Comparison of ENCODE assay signal across 22 cellular contexts in genomic region chr16:65318138-65318537, GRCh38.
DNase-seq lines count a peak whose midpoint lies in the region; ATAC-seq and TF ChIP-seq lines count a peak whose summit lies in the region.
"Had no signal": no experiment of that assay in that cellular context is flagged by ENCODE, and none has a peak within 500 bp of the region (broad histone marks: within the 10 kb centered on the region; RNA-seq: fewer than 3 reads in every experiment).

No MANE protein-coding gene starts in this region.

- H3K4me1 ChIP-seq in HUES48 (ENCODE audit: control insufficient read depth, insufficient read depth, low read length) (peaks cover 24% of the 10 kb centered on the region), SK-N-SH (ENCODE audit: control insufficient read depth in 1 of 2, insufficient read depth in 2 of 2, low read depth in 1 of 2, low read length in 1 of 2) (peaks cover 18 to 19% of the 10 kb centered on the region in 2 experiments; a peak in 3 of 4 replicates), iPS-15b (ENCODE audit: control insufficient read depth, insufficient read depth, low read length) (peaks cover 13% of the 10 kb centered on the region), smooth muscle cell (ENCODE audit: low read depth) (peaks cover 16% of the 10 kb centered on the region)
- H3K4me1 ChIP-seq: Caco-2, parathyroid adenoma had no signal

- H3K27ac Mint-ChIP-seq in chondrocyte (ENCODE audit: unreplicated experiment), result no peak overlapping the region
- H3K27ac Mint-ChIP-seq: activated CD8-positive, alpha-beta memory T cell treated with anti-CD3 and anti-CD28 coated beads, Interleukin-2, amount 10 ng/mL, durations not matched to agents 7 days and 5 days; activated T-helper 2 cell treated with anti-CD3 and anti-CD28 coated beads, Interferon-gamma antibody, Interleukin-2, Interleukin-4, amounts not matched to agents 10 μg/mL and 5 μg/mL and 100 μg/mL, durations not matched to agents 14 hours and 24 hours and 36 hours; effector memory CD8-positive, alpha-beta T cell; T-helper 1 cell treated with Interleukin-12 subunit alpha and Interleukin-12 subunit beta and Interleukin-4 antibody, amounts not matched to agents 30 μg/mL and 1 μg/mL, for 36 hours had no signal

- H3K9me2 ChIP-seq in SK-N-SH, result no peaks in the 10 kb centered on the region

- CTCF ChIA-PET in SK-N-SH (lab: Yijun Ruan, JAX), result interaction anchor here (1.0 kb wide), 1 partner anchor 349 kb away, joined by 3 read pairs; no protein-coding TSS in a partner anchor

- no peak overlapping the region for H3K9ac ChIP-seq in HUES48 (ENCODE audit: low read depth, low read length)
- no peak overlapping the region for H3K9ac ChIP-seq in SK-N-SH
- H3K9ac ChIP-seq in iPS-15b (ENCODE audit: low read depth, low read length), result no peak overlapping the region
- no peak overlapping the region for H3K9ac ChIP-seq in smooth muscle cell (ENCODE audit: low read depth)
- H3K9ac ChIP-seq: KMS-11, parathyroid adenoma had no signal

- H3K4me1 Mint-ChIP-seq in chondrocyte (ENCODE audit: low read depth), result peaks cover 39% of the 10 kb centered on the region
- H3K4me1 Mint-ChIP-seq: activated CD8-positive, alpha-beta memory T cell treated with anti-CD3 and anti-CD28 coated beads, Interleukin-2, amount 10 ng/mL, durations not matched to agents 7 days and 5 days had no signal

- H4K20me1 ChIP-seq in SK-N-SH (ENCODE audit: insufficient read depth), result no peaks in the 10 kb centered on the region
- H4K20me1 ChIP-seq in smooth muscle cell (ENCODE audit: low read depth), result peaks cover 30% of the 10 kb centered on the region

- no peak overlapping the region for H3K4me3 Mint-ChIP-seq in chondrocyte (ENCODE audit: unreplicated experiment)
- H3K4me3 Mint-ChIP-seq: activated CD8-positive, alpha-beta memory T cell treated with anti-CD3 and anti-CD28 coated beads, Interleukin-2, amount 10 ng/mL, durations not matched to agents 7 days and 5 days; effector memory CD8-positive, alpha-beta T cell; T-helper 1 cell treated with Interleukin-12 subunit alpha and Interleukin-12 subunit beta and Interleukin-4 antibody, amounts not matched to agents 30 μg/mL and 1 μg/mL, for 36 hours had no signal

- TF ChIP-seq EP300 in SK-N-SH (IDR thresholded peaks at IDR 0.05; ENCODE audit: borderline replicate concordance in 1 of 2, low read depth in 1 of 2, low read length in 1 of 2), result peak; percentile 72 to 91; a peak in 3 of 4 replicates

- WGBS in SK-N-SH (ENCODE audit: low lambda C conversion rate), result 14% methylated on average over 9 of the region's 9 CpGs
- 25% methylated on average over 9 of the region's 9 CpGs for WGBS in smooth muscle cell (ENCODE audit: low lambda C conversion rate)

- no peak for TF ChIP-seq CTCF in SK-N-SH (IDR thresholded peaks at IDR 0.05)
- no peak for TF ChIP-seq CTCF in smooth muscle cell (IDR thresholded peaks at IDR 0.05; ENCODE audit: borderline replicate concordance, insufficient read depth, poor library complexity, severe bottlenecking)
- TF ChIP-seq CTCF in chondrocyte (IDR thresholded peaks at IDR 0.05), result no peak

- POLR2A ChIA-PET in SK-N-SH (lab: Yijun Ruan, JAX), result no interaction called here

- no peaks in the 10 kb centered on the region for H3K36me3 ChIP-seq in HUES48 (ENCODE audit: control insufficient read depth, insufficient read depth, low read length)
- H3K36me3 ChIP-seq in SK-N-SH (replicated peaks in 1 of 2; ENCODE audit: control insufficient read depth in 1 of 2, insufficient read depth in 2 of 2, low read length in 1 of 2), result no peaks in the 10 kb centered on the region
- no peaks in the 10 kb centered on the region for H3K36me3 ChIP-seq in iPS-15b (ENCODE audit: control insufficient read depth, insufficient read depth, low read length)
- H3K36me3 ChIP-seq in smooth muscle cell (ENCODE audit: low read depth), result no peaks in the 10 kb centered on the region
- H3K36me3 ChIP-seq: left ventricle myocardium inferior, suprapubic skin had no signal

- H3K9me3 ChIP-seq in HUES48 (ENCODE audit: control insufficient read depth, insufficient read depth, low read length) (no peaks in the 10 kb centered on the region), SK-N-SH (no peaks in the 10 kb centered on the region), iPS-15b (ENCODE audit: control insufficient read depth, insufficient read depth, low read length) (no peaks in the 10 kb centered on the region), smooth muscle cell (replicated peaks; ENCODE audit: low read depth) (no peaks in the 10 kb centered on the region)
- H3K9me3 ChIP-seq: Caco-2, left ventricle myocardium inferior, suprapubic skin had no signal

- H3K4me3 ChIP-seq in HUES48 (ENCODE audit: low read depth, low read length) (peak overlapping the region; percentile 30; the same call in 1 of the 2 replicates), SK-N-SH (ENCODE audit: low read depth in 2 of 2, low read length in 1 of 2) (no peak overlapping the region), iPS-15b (ENCODE audit: low read depth, low read length) (peak overlapping the region; percentile 27), smooth muscle cell (no peak overlapping the region)
- H3K4me3 ChIP-seq: hepatocyte, left ventricle myocardium inferior, suprapubic skin had no signal

- no peaks in the 10 kb centered on the region for H3K36me3 Mint-ChIP-seq in chondrocyte (ENCODE audit: low read depth)
- H3K36me3 Mint-ChIP-seq: activated CD8-positive, alpha-beta memory T cell treated with anti-CD3 and anti-CD28 coated beads, Interleukin-2, amount 10 ng/mL, durations not matched to agents 7 days and 5 days had no signal

- TF ChIP-seq RAD21 in SK-N-SH (IDR thresholded peaks at IDR 0.05; ENCODE audit: low read length), result peak; percentile 53

- H2AFZ ChIP-seq in SK-N-SH (ENCODE audit: low read depth), result peak overlapping the region; percentile 62; the same call in 1 of the 2 replicates
- H2AFZ ChIP-seq in smooth muscle cell (ENCODE audit: low read depth), result no peak overlapping the region
- H2AFZ ChIP-seq: hepatocyte, parathyroid adenoma had no signal

- no peaks in the 10 kb centered on the region for H3K27me3 Mint-ChIP-seq in chondrocyte (ENCODE audit: low read depth)
- H3K27me3 Mint-ChIP-seq: activated CD8-positive, alpha-beta memory T cell treated with anti-CD3 and anti-CD28 coated beads, Interleukin-2, amount 10 ng/mL, durations not matched to agents 7 days and 5 days; effector memory CD8-positive, alpha-beta T cell had no signal

- peak overlapping the region; percentile 85 for H3K27ac ChIP-seq in HUES48 (ENCODE audit: low read depth, low read length)
- H3K27ac ChIP-seq in SK-N-SH (ENCODE audit: low read depth in 2 of 2, low read length in 1 of 2), result peak overlapping the region; percentile 42 to 94
- H3K27ac ChIP-seq in smooth muscle cell (ENCODE audit: low read depth), result peak overlapping the region; percentile 33
- H3K27ac ChIP-seq: hepatocyte, KMS-11, left ventricle myocardium inferior, parathyroid adenoma, suprapubic skin had no signal

- no peaks in the 10 kb centered on the region for H3K27me3 ChIP-seq in HUES48 (ENCODE audit: control insufficient read depth, insufficient read depth, low read length)
- no peaks in the 10 kb centered on the region for H3K27me3 ChIP-seq in SK-N-SH (ENCODE audit: insufficient read depth)
- no peaks in the 10 kb centered on the region for H3K27me3 ChIP-seq in iPS-15b (ENCODE audit: control insufficient read depth, insufficient read depth, low read length)
- H3K27me3 ChIP-seq in smooth muscle cell (ENCODE audit: low read depth), result no peaks in the 10 kb centered on the region
- H3K27me3 ChIP-seq: hepatocyte, suprapubic skin had no signal

- DNase-seq in SK-N-SH (peak; percentile 64), smooth muscle cell (lab: John Stamatoyannopoulos, UW; ENCODE audit: unreplicated experiment) (no peak), chondrocyte (ENCODE audit: low spot score) (no peak)
- DNase-seq in activated CD4-positive, alpha-beta T cell treated with anti-CD3 and anti-CD28 coated beads for 1 hour, result no peak
- DNase-seq: activated CD8-positive, alpha-beta memory T cell treated with anti-CD3 and anti-CD28 coated beads, Interleukin-2, amount 10 ng/mL, durations not matched to agents 7 days and 5 days; AML-193; Caco-2; cerebellar nuclear complex; effector memory CD8-positive, alpha-beta T cell; left ventricle myocardium inferior; NCI-H1048; stimulated activated CD4-positive, alpha-beta T cell treated with anti-CD3 and anti-CD28 coated beads, Interleukin-4, amount 100 ng/mL, for 4 hours; stimulated activated CD8-positive, alpha-beta memory T cell treated with anti-CD3 and anti-CD28 coated beads, Interleukin-4, amount 100 ng/mL, for 48 hours had no signal

- peaks cover 19% of the 10 kb centered on the region for H3K9me3 Mint-ChIP-seq in chondrocyte (ENCODE audit: low read depth)
- H3K9me3 Mint-ChIP-seq: activated T-helper 2 cell treated with anti-CD3 and anti-CD28 coated beads, Interferon-gamma antibody, Interleukin-2, Interleukin-4, amounts not matched to agents 10 μg/mL and 5 μg/mL and 100 μg/mL, durations not matched to agents 14 hours and 24 hours and 36 hours; T-helper 1 cell treated with Interleukin-12 subunit alpha and Interleukin-12 subunit beta and Interleukin-4 antibody, amounts not matched to agents 30 μg/mL and 1 μg/mL, for 36 hours had no signal

- no peaks in the 10 kb centered on the region for H3K79me2 ChIP-seq in SK-N-SH (ENCODE audit: insufficient read depth)
- peaks cover 41% of the 10 kb centered on the region for H3K79me2 ChIP-seq in smooth muscle cell (ENCODE audit: low read depth)
- H3K79me2 ChIP-seq: hepatocyte, parathyroid adenoma had no signal

- H3K4me2 ChIP-seq in SK-N-SH, result peak overlapping the region; percentile 7
- peak overlapping the region; percentile 62 for H3K4me2 ChIP-seq in smooth muscle cell
- H3K4me2 ChIP-seq: hepatocyte, KMS-11 had no signal

- H3F3A ChIP-seq in SK-N-SH (replicated peaks; ENCODE audit: insufficient read depth) (peaks cover 37% of the 10 kb centered on the region), smooth muscle cell (ENCODE audit: low read depth) (peaks cover 16% of the 10 kb centered on the region)

- no peak for ATAC-seq in GM21381 (IDR thresholded peaks at IDR 0.05; ENCODE audit: unreplicated experiment)
- ATAC-seq: activated CD8-positive, alpha-beta memory T cell treated with anti-CD3 and anti-CD28 coated beads, Interleukin-2, amount 10 ng/mL, durations not matched to agents 7 days and 5 days; effector memory CD8-positive, alpha-beta T cell had no signal

Comparison
In these comparisons a context has a peak if more than half of its experiments do, and no peak if none do; other contexts are left out.
1. H3K27ac ChIP-seq: peak in every context shown above with its lines; median percentile 85 in HUES48; 68 in SK-N-SH; 33 in smooth muscle cell.
2. H3K4me3 ChIP-seq: peak in HUES48 (single experiment) and iPS-15b (single experiment); none in SK-N-SH (0 of 2) and smooth muscle cell (single experiment).